ENCODE assay signal across 15 cellular contexts in genomic region chr6:36964349-36964748, GRCh38. TPM values are rescaled to one million over a fixed set of nuclear protein-coding genes. Genes with fewer than 3 reads are reported as not detected.
DNase-seq lines count a peak whose midpoint lies in the region; ATAC-seq and TF ChIP-seq lines count a peak whose summit lies in the region.
"Had no signal": no experiment of that assay in that cellular context is flagged by ENCODE, and none has a peak within 500 bp of the region (broad histone marks: within the 10 kb centered on the region; RNA-seq: fewer than 3 reads in every experiment).

No MANE protein-coding gene starts in this region.

- H3K4me1 ChIP-seq in HEK293 (ENCODE audit: control insufficient read depth, insufficient read depth, low read length) (no peaks in the 10 kb centered on the region), MM.1S (ENCODE audit: low read length) (no peaks in the 10 kb centered on the region)

- POLR2A ChIA-PET in HEK293 (lab: Yijun Ruan, JAX) = interaction anchor here (0.7 kb wide), 1 partner anchor 89 kb away, joined by 5 read pairs; no protein-coding TSS in a partner anchor

- CTCF ChIA-PET in HEK293 (lab: Yijun Ruan, JAX) = interaction anchor here (0.5 to 1.7 kb wide), 5 partner anchors 29 to 515 kb away, joined by 3 to 7 read pairs (median 5); no protein-coding TSS in a partner anchor

- no peak for TF ChIP-seq CTCF in HEK293 (tag by site-specific recombination; IDR thresholded peaks at IDR 0.05)
- TF ChIP-seq CTCF in endothelial cell (IDR thresholded peaks at IDR 0.05; ENCODE audit: unreplicated experiment) = no peak
- no peak for TF ChIP-seq CTCF in MM.1S (IDR thresholded peaks at IDR 0.05; ENCODE audit: low read length)

- H3K4me3 Mint-ChIP-seq in activated T-cell treated with anti-CD3 and anti-CD28 coated beads, Interleukin-2, amount 50 U/mL, for 24 hours = no peak overlapping the region
- no peak overlapping the region for H3K4me3 Mint-ChIP-seq in endothelial cell (ENCODE audit: unreplicated experiment)
- H3K4me3 Mint-ChIP-seq in stimulated activated memory B cell treated with anti-CD40 and anti-IgM and Interleukin-4, amounts not matched to agents 10 μg/mL and 1 μg/mL and 100 μg/mL, for 72 hours = no peak overlapping the region
- H3K4me3 Mint-ChIP-seq: activated naive CD8-positive, alpha-beta T cell treated with anti-CD3 and anti-CD28 coated beads for 36 hours had no signal

- H4K20me1 ChIP-seq in MM.1S (ENCODE audit: insufficient read depth, low read length) = no peaks in the 10 kb centered on the region

- H3K79me2 ChIP-seq in MM.1S (ENCODE audit: low read length) = no peaks in the 10 kb centered on the region

- no peaks in the 10 kb centered on the region for H3K9me3 ChIP-seq in HEK293 (ENCODE audit: control insufficient read depth, insufficient read depth, low read depth, low read length)
- H3K9me3 ChIP-seq in MM.1S (replicated peaks; ENCODE audit: insufficient read depth, low read length) = no peaks in the 10 kb centered on the region
- H3K9me3 ChIP-seq: pancreas had no signal

- H3K4me2 ChIP-seq in MM.1S (ENCODE audit: low read depth, low read length) = no peak overlapping the region

- peaks cover 2 to 25% of the 10 kb centered on the region in 2 experiments; a peak in 1 of 3 replicates for H3K36me3 ChIP-seq in HEK293 (ENCODE audit: control insufficient read depth in 2 of 2, insufficient read depth in 1 of 2, low read length in 2 of 2)
- H3K36me3 ChIP-seq in MM.1S (replicated peaks; ENCODE audit: insufficient read depth, low read length) = no peaks in the 10 kb centered on the region

- H3F3A ChIP-seq in MM.1S (ENCODE audit: insufficient read depth, low read length) = no peaks in the 10 kb centered on the region

- H3K27ac ChIP-seq in HEK293 (ENCODE audit: extremely low read depth, low read depth, low read length) (no peak overlapping the region), MM.1S (ENCODE audit: low read length) (no peak overlapping the region)

- no peaks in the 10 kb centered on the region for H3K9me3 Mint-ChIP-seq in activated T-cell treated with anti-CD3 and anti-CD28 coated beads, Interleukin-2, amount 50 U/mL, for 24 hours
- H3K9me3 Mint-ChIP-seq in endothelial cell (ENCODE audit: unreplicated experiment) = no peaks in the 10 kb centered on the region
- no peaks in the 10 kb centered on the region for H3K9me3 Mint-ChIP-seq in stimulated activated memory B cell treated with anti-CD40 and anti-IgM and Interleukin-4, amounts not matched to agents 10 μg/mL and 1 μg/mL and 100 μg/mL, for 72 hours
- H3K9me3 Mint-ChIP-seq: activated naive CD8-positive, alpha-beta T cell treated with anti-CD3 and anti-CD28 coated beads for 36 hours had no signal

- H3K4me3 ChIP-seq in HEK293 (ENCODE audit: low read depth, low read length) (no peak overlapping the region), MM.1S (ENCODE audit: low read length) (no peak overlapping the region)
- H3K4me3 ChIP-seq: pancreas had no signal

- no peaks in the 10 kb centered on the region for H3K9me2 ChIP-seq in MM.1S (replicated peaks; ENCODE audit: insufficient read depth, low read length)

- H3K27me3 Mint-ChIP-seq in activated T-cell treated with anti-CD3 and anti-CD28 coated beads, Interleukin-2, amount 50 U/mL, for 24 hours = no peaks in the 10 kb centered on the region
- H3K27me3 Mint-ChIP-seq in endothelial cell (ENCODE audit: unreplicated experiment) = peaks cover 12% of the 10 kb centered on the region
- H3K27me3 Mint-ChIP-seq in stimulated activated memory B cell treated with anti-CD40 and anti-IgM and Interleukin-4, amounts not matched to agents 10 μg/mL and 1 μg/mL and 100 μg/mL, for 72 hours = no peaks in the 10 kb centered on the region
- H3K27me3 Mint-ChIP-seq: activated naive CD8-positive, alpha-beta T cell treated with anti-CD3 and anti-CD28 coated beads for 36 hours had no signal

- H2AFZ ChIP-seq in MM.1S (ENCODE audit: low read length) = no peak overlapping the region

- DNase-seq in activated T-cell treated with anti-CD3 and anti-CD28 coated beads, Interleukin-2, amount 50 U/mL, for 24 hours = no peak
- no peak for DNase-seq in activated T-cell treated with anti-CD3 and anti-CD28 coated beads, Interleukin-2, amount 50 U/mL, for 48 hours
- DNase-seq in endothelial cell (ENCODE audit: low spot score) = no peak
- no peak for DNase-seq in activated gamma-delta T cell treated with Interleukin-2 at 50 U/mL for 16 hours
- DNase-seq in MM.1S = no peak
- DNase-seq: activated naive CD8-positive, alpha-beta T cell treated with anti-CD3 and anti-CD28 coated beads for 36 hours; kidney glomerular epithelial cell; stimulated activated CD4-positive, alpha-beta T cell treated with anti-CD3 and anti-CD28 coated beads, Interleukin-4, amount 100 ng/mL, for 4 hours had no signal

- H3K27ac Mint-ChIP-seq in activated T-cell treated with anti-CD3 and anti-CD28 coated beads, Interleukin-2, amount 50 U/mL, for 24 hours = peak overlapping the region; percentile 69
- H3K27ac Mint-ChIP-seq in endothelial cell (ENCODE audit: unreplicated experiment) = peak overlapping the region; percentile 78
- H3K27ac Mint-ChIP-seq in stimulated activated memory B cell treated with anti-CD40 and anti-IgM and Interleukin-4, amounts not matched to agents 10 μg/mL and 1 μg/mL and 100 μg/mL, for 72 hours = peak overlapping the region; percentile 70
- H3K27ac Mint-ChIP-seq: activated naive CD8-positive, alpha-beta T cell treated with anti-CD3 and anti-CD28 coated beads for 36 hours had no signal

- no peak overlapping the region for H3K9ac ChIP-seq in MM.1S (ENCODE audit: low read length)

- H3K36me3 Mint-ChIP-seq in activated T-cell treated with anti-CD3 and anti-CD28 coated beads, Interleukin-2, amount 50 U/mL, for 24 hours (ENCODE audit: low read depth) = peaks cover 37% of the 10 kb centered on the region
- peaks cover 24% of the 10 kb centered on the region for H3K36me3 Mint-ChIP-seq in endothelial cell (ENCODE audit: low read depth, unreplicated experiment)
- peaks cover 12% of the 10 kb centered on the region for H3K36me3 Mint-ChIP-seq in stimulated activated memory B cell treated with anti-CD40 and anti-IgM and Interleukin-4, amounts not matched to agents 10 μg/mL and 1 μg/mL and 100 μg/mL, for 72 hours

- peaks cover 52% of the 10 kb centered on the region for H3K4me1 Mint-ChIP-seq in activated T-cell treated with anti-CD3 and anti-CD28 coated beads, Interleukin-2, amount 50 U/mL, for 24 hours (ENCODE audit: low read depth)
- peaks cover 23% of the 10 kb centered on the region for H3K4me1 Mint-ChIP-seq in endothelial cell (ENCODE audit: unreplicated experiment)
- peaks cover 33% of the 10 kb centered on the region for H3K4me1 Mint-ChIP-seq in stimulated activated memory B cell treated with anti-CD40 and anti-IgM and Interleukin-4, amounts not matched to agents 10 μg/mL and 1 μg/mL and 100 μg/mL, for 72 hours

- no peak for ATAC-seq in stimulated activated memory B cell treated with anti-CD40 and anti-IgM and Interleukin-4, amounts not matched to agents 10 μg/mL and 1 μg/mL and 100 μg/mL, for 72 hours
- ATAC-seq in GM21526 (IDR thresholded peaks at IDR 0.05; ENCODE audit: low FRiP score, unreplicated experiment) = no peak

- H3K27me3 ChIP-seq in MM.1S (replicated peaks; ENCODE audit: insufficient read depth, low read length) = no peaks in the 10 kb centered on the region
- H3K27me3 ChIP-seq: pancreas had no signal

TF ChIP-seq in HEK293, 187 proteins besides CTCF, POLR2A, EP300 and RAD21 (continues in another document):
- TF ChIP-seq EGR2 (tag by site-specific recombination; IDR thresholded peaks at IDR 0.05; ENCODE audit: low read depth) (peak; percentile 71), ZNF707 (tag by site-specific recombination; IDR thresholded peaks at IDR 0.05) (no peak), ZIC2 (tag by site-specific recombination; IDR thresholded peaks at IDR 0.05) (0 out of 2 replicates have a peak, but pooled peaks have one; percentile 11), TSHZ1 (tag by site-specific recombination; IDR thresholded peaks at IDR 0.05; ENCODE audit: borderline replicate concordance) (no peak), ZNF664 (tag by site-specific recombination; IDR thresholded peaks at IDR 0.05) (no peak)
- TF ChIP-seq, protein P1, sequence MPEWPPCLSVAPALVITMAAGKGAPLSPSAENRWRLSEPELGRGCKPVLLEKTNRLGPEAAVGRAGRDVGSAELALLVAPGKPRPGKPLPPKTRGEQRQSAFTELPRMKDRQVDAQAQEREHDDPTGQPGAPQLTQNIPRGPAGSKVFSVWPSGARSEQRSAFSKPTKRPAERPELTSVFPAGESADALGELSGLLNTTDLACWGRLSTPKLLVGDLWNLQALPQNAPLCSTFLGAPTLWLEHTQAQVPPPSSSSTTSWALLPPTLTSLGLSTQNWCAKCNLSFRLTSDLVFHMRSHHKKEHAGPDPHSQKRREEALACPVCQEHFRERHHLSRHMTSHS (tag by site-specific recombination; IDR thresholded peaks at IDR 0.05) = no peak

RNA-seq across cellular contexts. Expression of gene PI16, which starts 9.8 kb away (rescaled TPM):
- total RNA-seq in endothelial cell (ENCODE audit: unreplicated experiment) = 20.5 TPM
- total RNA-seq: fibroblast of lung, G401, H4 had no signal

RNA-seq across cellular contexts. Expression of gene MTCH1, which starts 21.6 kb away (rescaled TPM):
- total RNA-seq in endothelial cell (ENCODE audit: unreplicated experiment) = 304 TPM

RNA-seq across cellular contexts. Expression of gene FGD2, which starts 41.1 kb away (rescaled TPM):
- total RNA-seq in endothelial cell (ENCODE audit: unreplicated experiment) = 0.10 TPM
- total RNA-seq: fibroblast of lung, H4 had no signal
